ENCODE assay signal across 1 cellular context in the genomic region with DNA sequence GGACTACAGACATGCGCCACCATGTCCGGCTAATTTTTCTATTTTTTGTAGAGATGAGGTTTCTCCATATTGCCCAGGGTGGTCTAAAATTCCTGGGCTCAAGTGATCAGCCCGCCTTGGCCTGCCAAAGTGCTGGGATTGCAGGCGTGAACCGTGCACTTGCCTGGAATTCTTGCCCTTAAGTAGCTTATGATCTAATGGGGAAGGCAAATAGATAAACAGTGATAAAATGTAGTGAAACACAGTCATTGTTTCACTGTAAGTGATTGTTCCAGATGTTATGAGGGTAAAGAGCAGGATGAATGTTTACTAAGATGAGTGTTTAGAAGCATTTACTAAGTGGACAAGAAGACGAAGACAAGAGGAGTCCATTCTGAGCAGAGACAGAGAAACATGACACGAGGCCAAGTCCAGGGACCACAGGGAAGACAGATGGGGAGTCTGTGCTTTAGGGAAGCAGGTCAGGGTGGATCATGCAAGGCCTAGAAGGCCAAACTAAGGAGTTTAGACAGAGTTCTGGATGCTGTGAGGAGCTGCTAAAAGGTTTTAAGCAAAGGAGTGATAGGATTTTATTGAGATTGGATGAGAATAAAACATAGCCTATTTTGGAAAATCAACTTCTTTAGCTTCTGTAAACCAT.
TF ChIP-seq lines count a peak whose summit lies in the region.

No MANE protein-coding gene starts in this region.

TF ChIP-seq in HepG2, 621 proteins besides CTCF, POLR2A, EP300 and RAD21 (continued from another document and continues in another):
- TF ChIP-seq GMEB1 (CRISPR knock-in tag; IDR thresholded peaks at IDR 0.05; ENCODE audit: borderline replicate concordance) = no peak
- TF ChIP-seq PHF21A (CRISPR knock-in tag; IDR thresholded peaks at IDR 0.05) = peak; percentile 18; the same call in 1 of the 2 replicates
- peak; percentile 87 for TF ChIP-seq PPARG (CRISPR knock-in tag; conservative IDR thresholded peaks at IDR 0.05)
- TF ChIP-seq TGIF2 (CRISPR knock-in tag; IDR thresholded peaks at IDR 0.05) = 0 out of 2 replicates have a peak, but pooled peaks have one; percentile 22
- TF ChIP-seq ZBTB4 (CRISPR knock-in tag; IDR thresholded peaks at IDR 0.05; ENCODE audit: borderline replicate concordance) = peak; percentile 75; the same call in 1 of the 2 replicates
- no peak for TF ChIP-seq ZNF879 (CRISPR knock-in tag; IDR thresholded peaks at IDR 0.05)
- TF ChIP-seq, protein P1, sequence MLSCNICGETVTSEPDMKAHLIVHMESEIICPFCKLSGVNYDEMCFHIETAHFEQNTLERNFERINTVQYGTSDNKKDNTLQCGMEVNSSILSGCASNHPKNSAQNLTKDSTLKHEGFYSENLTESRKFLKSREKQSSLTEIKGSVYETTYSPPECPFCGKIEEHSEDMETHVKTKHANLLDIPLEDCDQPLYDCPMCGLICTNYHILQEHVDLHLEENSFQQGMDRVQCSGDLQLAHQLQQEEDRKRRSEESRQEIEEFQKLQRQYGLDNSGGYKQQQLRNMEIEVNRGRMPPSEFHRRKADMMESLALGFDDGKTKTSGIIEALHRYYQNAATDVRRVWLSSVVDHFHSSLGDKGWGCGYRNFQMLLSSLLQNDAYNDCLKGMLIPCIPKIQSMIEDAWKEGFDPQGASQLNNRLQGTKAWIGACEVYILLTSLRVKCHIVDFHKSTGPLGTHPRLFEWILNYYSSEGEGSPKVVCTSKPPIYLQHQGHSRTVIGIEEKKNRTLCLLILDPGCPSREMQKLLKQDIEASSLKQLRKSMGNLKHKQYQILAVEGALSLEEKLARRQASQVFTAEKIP (CRISPR knock-in tag; IDR thresholded peaks at IDR 0.05; ENCODE audit: borderline replicate concordance) = no peak
- 0 out of 2 replicates have a peak, but pooled peaks have one; percentile 52 for TF ChIP-seq HMG20A (CRISPR knock-in tag; IDR thresholded peaks at IDR 0.05; ENCODE audit: borderline replicate concordance)
- TF ChIP-seq KDM3A (CRISPR knock-in tag; IDR thresholded peaks at IDR 0.05; ENCODE audit: low read depth) = no peak
- TF ChIP-seq, protein P2, sequence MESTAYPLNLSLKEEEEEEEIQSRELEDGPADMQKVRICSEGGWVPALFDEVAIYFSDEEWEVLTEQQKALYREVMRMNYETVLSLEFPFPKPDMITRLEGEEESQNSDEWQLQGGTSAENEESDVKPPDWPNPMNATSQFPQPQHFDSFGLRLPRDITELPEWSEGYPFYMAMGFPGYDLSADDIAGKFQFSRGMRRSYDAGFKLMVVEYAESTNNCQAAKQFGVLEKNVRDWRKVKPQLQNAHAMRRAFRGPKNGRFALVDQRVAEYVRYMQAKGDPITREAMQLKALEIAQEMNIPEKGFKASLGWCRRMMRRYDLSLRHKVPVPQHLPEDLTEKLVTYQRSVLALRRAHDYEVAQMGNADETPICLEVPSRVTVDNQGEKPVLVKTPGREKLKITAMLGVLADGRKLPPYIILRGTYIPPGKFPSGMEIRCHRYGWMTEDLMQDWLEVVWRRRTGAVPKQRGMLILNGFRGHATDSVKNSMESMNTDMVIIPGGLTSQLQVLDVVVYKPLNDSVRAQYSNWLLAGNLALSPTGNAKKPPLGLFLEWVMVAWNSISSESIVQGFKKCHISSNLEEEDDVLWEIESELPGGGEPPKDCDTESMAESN (CRISPR knock-in tag; conservative IDR thresholded peaks at IDR 0.05) = no peak; the same call in 1 of the 2 replicates
- 0 out of 2 replicates have a peak, but pooled peaks have one; percentile 30 for TF ChIP-seq NR2C2 (CRISPR knock-in tag; IDR thresholded peaks at IDR 0.05; ENCODE audit: borderline replicate concordance)
- peak; percentile 26; the same call in 1 of the 2 replicates for TF ChIP-seq MLX (CRISPR knock-in tag; IDR thresholded peaks at IDR 0.05)
- 0 out of 2 replicates have a peak, but pooled peaks have one; percentile 40 for TF ChIP-seq SPEN (CRISPR knock-in tag; IDR thresholded peaks at IDR 0.05; ENCODE audit: low read depth)
- TF ChIP-seq, protein P3, sequence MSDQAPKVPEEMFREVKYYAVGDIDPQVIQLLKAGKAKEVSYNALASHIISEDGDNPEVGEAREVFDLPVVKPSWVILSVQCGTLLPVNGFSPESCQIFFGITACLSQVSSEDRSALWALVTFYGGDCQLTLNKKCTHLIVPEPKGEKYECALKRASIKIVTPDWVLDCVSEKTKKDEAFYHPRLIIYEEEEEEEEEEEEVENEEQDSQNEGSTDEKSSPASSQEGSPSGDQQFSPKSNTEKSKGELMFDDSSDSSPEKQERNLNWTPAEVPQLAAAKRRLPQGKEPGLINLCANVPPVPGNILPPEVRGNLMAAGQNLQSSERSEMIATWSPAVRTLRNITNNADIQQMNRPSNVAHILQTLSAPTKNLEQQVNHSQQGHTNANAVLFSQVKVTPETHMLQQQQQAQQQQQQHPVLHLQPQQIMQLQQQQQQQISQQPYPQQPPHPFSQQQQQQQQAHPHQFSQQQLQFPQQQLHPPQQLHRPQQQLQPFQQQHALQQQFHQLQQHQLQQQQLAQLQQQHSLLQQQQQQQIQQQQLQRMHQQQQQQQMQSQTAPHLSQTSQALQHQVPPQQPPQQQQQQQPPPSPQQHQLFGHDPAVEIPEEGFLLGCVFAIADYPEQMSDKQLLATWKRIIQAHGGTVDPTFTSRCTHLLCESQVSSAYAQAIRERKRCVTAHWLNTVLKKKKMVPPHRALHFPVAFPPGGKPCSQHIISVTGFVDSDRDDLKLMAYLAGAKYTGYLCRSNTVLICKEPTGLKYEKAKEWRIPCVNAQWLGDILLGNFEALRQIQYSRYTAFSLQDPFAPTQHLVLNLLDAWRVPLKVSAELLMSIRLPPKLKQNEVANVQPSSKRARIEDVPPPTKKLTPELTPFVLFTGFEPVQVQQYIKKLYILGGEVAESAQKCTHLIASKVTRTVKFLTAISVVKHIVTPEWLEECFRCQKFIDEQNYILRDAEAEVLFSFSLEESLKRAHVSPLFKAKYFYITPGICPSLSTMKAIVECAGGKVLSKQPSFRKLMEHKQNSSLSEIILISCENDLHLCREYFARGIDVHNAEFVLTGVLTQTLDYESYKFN (CRISPR knock-in tag; conservative IDR thresholded peaks at IDR 0.05) = peak; percentile 62; the same call in 1 of the 2 replicates
- TF ChIP-seq KDM6A (CRISPR knock-in tag; IDR thresholded peaks at IDR 0.05; ENCODE audit: low read depth) = peak; percentile 41; the same call in 1 of the 2 replicates
- TF ChIP-seq IRF9 (CRISPR knock-in tag; IDR thresholded peaks at IDR 0.05; ENCODE audit: borderline replicate concordance) = 0 out of 2 replicates have a peak, but pooled peaks have one; percentile 12
- TF ChIP-seq ZNF761 (CRISPR knock-in tag; conservative IDR thresholded peaks at IDR 0.05) = no peak
- TF ChIP-seq ZNF121 (CRISPR knock-in tag; IDR thresholded peaks at IDR 0.05) = peak; percentile 70; the same call in 1 of the 2 replicates
- no peak for TF ChIP-seq PAX8 (CRISPR knock-in tag; IDR thresholded peaks at IDR 0.05; ENCODE audit: borderline replicate concordance)
- TF ChIP-seq AKAP8 (CRISPR knock-in tag; IDR thresholded peaks at IDR 0.05) = no peak
- no peak for TF ChIP-seq GLMP (CRISPR knock-in tag; IDR thresholded peaks at IDR 0.05; ENCODE audit: borderline replicate concordance)
- TF ChIP-seq XBP1 (CRISPR knock-in tag; IDR thresholded peaks at IDR 0.05) = no peak
- TF ChIP-seq KMT2B (CRISPR knock-in tag; IDR thresholded peaks at IDR 0.05) = peak; percentile 23; the same call in 1 of the 2 replicates
- TF ChIP-seq MEIS2 (CRISPR knock-in tag; IDR thresholded peaks at IDR 0.05) = peak; percentile 51; the same call in 1 of the 2 replicates
- TF ChIP-seq NR2F1 (CRISPR knock-in tag; IDR thresholded peaks at IDR 0.05) = 0 out of 4 replicates have a peak, but pooled peaks of 1 of the 2 experiments have one; percentile 7
- TF ChIP-seq ZNF343 (CRISPR knock-in tag; IDR thresholded peaks at IDR 0.05) = no peak
- TF ChIP-seq RXRB (CRISPR knock-in tag; IDR thresholded peaks at IDR 0.05; ENCODE audit: borderline replicate concordance) = peak; percentile 81
- no peak for TF ChIP-seq SIN3A (IDR thresholded peaks at IDR 0.05; ENCODE audit: borderline replicate concordance, low read depth, low read length)
- TF ChIP-seq ATF2 (CRISPR knock-in tag; IDR thresholded peaks at IDR 0.05) = peak; percentile 64; the same call in 1 of the 2 replicates
- TF ChIP-seq, protein P4, sequence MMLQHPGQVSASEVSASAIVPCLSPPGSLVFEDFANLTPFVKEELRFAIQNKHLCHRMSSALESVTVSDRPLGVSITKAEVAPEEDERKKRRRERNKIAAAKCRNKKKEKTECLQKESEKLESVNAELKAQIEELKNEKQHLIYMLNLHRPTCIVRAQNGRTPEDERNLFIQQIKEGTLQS (CRISPR knock-in tag; IDR thresholded peaks at IDR 0.05) = peak; percentile 54; the same call in 1 of the 2 replicates
- TF ChIP-seq ZNF607 (CRISPR knock-in tag; IDR thresholded peaks at IDR 0.05; ENCODE audit: borderline replicate concordance) = 0 out of 2 replicates have a peak, but pooled peaks have one; percentile 39
